ENCODE assay signal across 8 cellular contexts in genomic region chr1:236794585-236795034, GRCh38. TPM values are rescaled to one million over a fixed set of nuclear protein-coding genes. Genes with fewer than 3 reads are reported as not detected.
DNase-seq lines count a peak whose midpoint lies in the region; ATAC-seq and TF ChIP-seq lines count a peak whose summit lies in the region.

No MANE protein-coding gene starts in this region.

- H3K4me2 ChIP-seq in neural progenitor cell = peak overlapping the region; percentile 77

- H3K4me1 Mint-ChIP-seq in CD4-positive, alpha-beta T cell (ENCODE audit: low read depth) = peaks cover 42% of the 10 kb centered on the region
- H3K4me1 Mint-ChIP-seq in neural progenitor cell = peaks cover 21% of the 10 kb centered on the region

- H3K36me3 ChIP-seq in NT2/D1 (ENCODE audit: insufficient read depth, insufficient read length, low read length) (no peaks in the 10 kb centered on the region), neural progenitor cell (no peaks in the 10 kb centered on the region)
- H3K36me3 ChIP-seq in effector memory CD4-positive, alpha-beta T cell (ENCODE audit: control insufficient read depth, insufficient read depth, low read length) = peaks cover 4% of the 10 kb centered on the region

- H3K9me3 ChIP-seq in CD4-positive, alpha-beta T cell (ENCODE audit: control insufficient read depth, low read length) = no peaks in the 10 kb centered on the region
- no peaks in the 10 kb centered on the region for H3K9me3 ChIP-seq in NT2/D1 (ENCODE audit: insufficient read depth, low read length)
- H3K9me3 ChIP-seq in effector memory CD4-positive, alpha-beta T cell (ENCODE audit: control insufficient read depth, low read length) = no peaks in the 10 kb centered on the region
- no peaks in the 10 kb centered on the region for H3K9me3 ChIP-seq in neural progenitor cell (ENCODE audit: low read depth)

- peak overlapping the region; percentile 99 for H3K27ac ChIP-seq in CD4-positive, alpha-beta T cell (ENCODE audit: low read depth, low read length)
- peak overlapping the region; percentile 94 for H3K27ac ChIP-seq in effector memory CD4-positive, alpha-beta T cell (ENCODE audit: insufficient read depth, low read length, poor library complexity, severe bottlenecking)
- no peak overlapping the region for H3K27ac ChIP-seq in neural progenitor cell

- no peaks in the 10 kb centered on the region for H3F3A ChIP-seq in neural progenitor cell (ENCODE audit: low read depth)

- CTCF ChIA-PET in CD4-positive, alpha-beta T cell (lab: Charles Lee) = interaction anchor here (1.5 to 1.6 kb wide), 2 partner anchors 35 to 510 kb away, joined by 4 to 5 read pairs; no protein-coding TSS in a partner anchor

- H3K27ac Mint-ChIP-seq in CD4-positive, alpha-beta T cell = peak overlapping the region; percentile 97
- H3K27ac Mint-ChIP-seq in neural progenitor cell = peak overlapping the region; percentile 83

- no peak for DNase-seq in CD4-positive, alpha-beta T cell
- DNase-seq in NT2/D1 (ENCODE audit: low read depth, low spot score) (no peak), neural progenitor cell (ENCODE audit: low spot score) (no peak), Kasumi-1 (lab: John Stamatoyannopoulos, UW) (no peak), T1000 (lab: John Stamatoyannopoulos, UW) (no peak), NCI-H1417 treated with DMSO at 0.1 percent for 48 hours (lab: John Stamatoyannopoulos, UW) (no peak)
- DNase-seq in effector memory CD4-positive, alpha-beta T cell = no peak

- POLR2A ChIA-PET in CD4-positive, alpha-beta T cell (lab: Charles Lee) = interaction anchor here (0.6 to 2.0 kb wide), 17 partner anchors 8 to 1634 kb away, joined by 3 to 16 read pairs (median 5); partner anchors contain the start of genes B3GALNT2, HEATR1 and RBM34

- peak; percentile 40 for ATAC-seq in CD4-positive, alpha-beta T cell (ENCODE audit: poor library complexity)
- ATAC-seq in GM19328 (IDR thresholded peaks at IDR 0.05; ENCODE audit: unreplicated experiment) = no peak

- no peak for TF ChIP-seq CTCF in CD4-positive, alpha-beta T cell (IDR thresholded peaks at IDR 0.05)
- TF ChIP-seq CTCF in neural progenitor cell (IDR thresholded peaks at IDR 0.05) = no peak

- no peaks in the 10 kb centered on the region for H3K4me1 ChIP-seq in NT2/D1 (ENCODE audit: insufficient read depth, insufficient read length)
- peaks cover 6% of the 10 kb centered on the region for H3K4me1 ChIP-seq in effector memory CD4-positive, alpha-beta T cell (ENCODE audit: control insufficient read depth, insufficient read depth, low read length, poor library complexity, severe bottlenecking)
- peaks cover 5% of the 10 kb centered on the region for H3K4me1 ChIP-seq in neural progenitor cell

- intact Hi-C loops in CD4-positive, alpha-beta T cell (cut with DNase I, micrococcal nuclease) = loop anchor here in 1 of 2 experiments (2.0 to 10.0 kb wide), 5 partner anchors 187 to 1280 kb away; partner anchors contain the start of genes ERO1B, LGALS8 and LYST

- no peaks in the 10 kb centered on the region for H4K20me1 ChIP-seq in neural progenitor cell (ENCODE audit: low read depth)

- peaks cover 19% of the 10 kb centered on the region for H3K36me3 Mint-ChIP-seq in CD4-positive, alpha-beta T cell (ENCODE audit: low read depth)
- H3K36me3 Mint-ChIP-seq in neural progenitor cell = no peaks in the 10 kb centered on the region

- peak overlapping the region; percentile 92 for H3K4me3 Mint-ChIP-seq in CD4-positive, alpha-beta T cell
- peak overlapping the region; percentile 97 for H3K4me3 Mint-ChIP-seq in neural progenitor cell

- H3K9ac ChIP-seq in NT2/D1 (ENCODE audit: insufficient read length, low read depth) = peak overlapping the region; percentile 62
- no peak overlapping the region for H3K9ac ChIP-seq in neural progenitor cell

- peak overlapping the region; percentile 89 for H2AFZ ChIP-seq in neural progenitor cell (replicated peaks)

- H3K27me3 Mint-ChIP-seq in CD4-positive, alpha-beta T cell = peaks cover 9% of the 10 kb centered on the region
- peaks cover 2% of the 10 kb centered on the region for H3K27me3 Mint-ChIP-seq in neural progenitor cell (ENCODE audit: insufficient read depth, low read depth)

- peaks cover 32% of the 10 kb centered on the region for H3K79me2 ChIP-seq in neural progenitor cell (ENCODE audit: low read depth)

- H3K4me3 ChIP-seq in NT2/D1 (ENCODE audit: insufficient read length, low read depth) = peak overlapping the region; percentile 100
- H3K4me3 ChIP-seq in effector memory CD4-positive, alpha-beta T cell (ENCODE audit: insufficient read depth, low read depth, low read length, poor library complexity, severe bottlenecking) = peak overlapping the region; percentile 72
- peak overlapping the region; percentile 58 for H3K4me3 ChIP-seq in neural progenitor cell

- peaks cover 4% of the 10 kb centered on the region for H3K27me3 ChIP-seq in CD4-positive, alpha-beta T cell (ENCODE audit: control insufficient read depth, insufficient read depth, low read length)
- H3K27me3 ChIP-seq in NT2/D1 (ENCODE audit: insufficient read depth, insufficient read length) = peaks cover 10% of the 10 kb centered on the region
- H3K27me3 ChIP-seq in effector memory CD4-positive, alpha-beta T cell (replicated peaks; ENCODE audit: control insufficient read depth, insufficient read depth, low read length, poor library complexity, severe bottlenecking) = no peaks in the 10 kb centered on the region
- peaks cover 11% of the 10 kb centered on the region for H3K27me3 ChIP-seq in neural progenitor cell

- H3K9me3 Mint-ChIP-seq in CD4-positive, alpha-beta T cell = no peaks in the 10 kb centered on the region
- H3K9me3 Mint-ChIP-seq in neural progenitor cell = no peaks in the 10 kb centered on the region

RNA-seq across cellular contexts. Expression of gene MTR, which starts 0.5 kb away (rescaled TPM):
- total RNA-seq in CD4-positive, alpha-beta T cell = 10 to 100 TPM; 35.2 to 37.0 TPM
- total RNA-seq in neural progenitor cell (ENCODE audit: low replicate concordance) = 19.7 and 27.3 TPM in 2 replicates
